9 cellular contexts compared by ENCODE assay signal in genomic region chr14:50037837-50038236, GRCh38.
DNase-seq lines count a peak whose midpoint lies in the region; ATAC-seq and TF ChIP-seq lines count a peak whose summit lies in the region.
"Had no signal": no experiment of that assay in that cellular context is flagged by ENCODE, and none has a peak within 500 bp of the region (broad histone marks: within the 10 kb centered on the region; RNA-seq: fewer than 3 reads in every experiment).

No MANE protein-coding gene starts in this region.

- H3K4me1 ChIP-seq in Panc1 (ENCODE audit: control insufficient read depth, insufficient read depth, low read length), result peaks cover 15% of the 10 kb centered on the region

- H3K27ac ChIP-seq in Panc1 (ENCODE audit: low read length), result peak overlapping the region; percentile 68

- BruUV-seq in Panc1 (replicated peaks; lab: Mats Ljungman, UMichigan), result no TSS peak

- no peaks in the 10 kb centered on the region for H3K27me3 ChIP-seq in Panc1 (ENCODE audit: control insufficient read depth, insufficient read depth, low read length)
- H3K27me3 ChIP-seq: MG63 had no signal

- no peaks in the 10 kb centered on the region for H3K9me3 ChIP-seq in Panc1 (ENCODE audit: control insufficient read depth, insufficient read depth, low read depth, low read length)
- H3K9me3 ChIP-seq: MG63 had no signal

- DNase-seq in activated CD8-positive, alpha-beta memory T cell treated with anti-CD3 and anti-CD28 coated beads, Interleukin-2, amount 50 U/mL, for 48 hours, result peak; percentile 59
- no peak for DNase-seq in activated CD8-positive, alpha-beta memory T cell treated with anti-CD3 and anti-CD28 coated beads for 24 hours
- DNase-seq in Panc1 (ENCODE audit: low read depth, low spot score) (no peak), germinal center (ENCODE audit: low spot score) (peak; percentile 16), superior temporal gyrus (ENCODE audit: extremely low spot score) (peak; percentile 31), OCI-M2 (lab: John Stamatoyannopoulos, UW; ENCODE audit: unreplicated experiment) (no peak)
- no peak for DNase-seq in stimulated activated CD4-positive, alpha-beta T cell treated with anti-CD3 and anti-CD28 coated beads, Interleukin-12 subunit alpha, Interleukin-12 subunit beta, amount 100 ng/mL, for 4 hours

- in situ Hi-C loops in Panc1 (cut with HindIII; ENCODE audit: low pct_unique_long_range_greater_than_20kb, low sequenced_read_pairs), result no loop called here

- H3K4me3 ChIP-seq in Panc1 (ENCODE audit: low read depth in 2 of 2, low read length in 2 of 2), result no peak overlapping the region
- H3K4me3 ChIP-seq: MG63 had no signal

- ATAC-seq in Panc1, result no peak
- no peak for ATAC-seq in HG03108 (IDR thresholded peaks at IDR 0.05; ENCODE audit: unreplicated experiment)

- no peaks in the 10 kb centered on the region for H3K36me3 ChIP-seq in Panc1 (ENCODE audit: control insufficient read depth, insufficient read depth, low read length)
- H3K36me3 ChIP-seq: MG63 had no signal

- intact Hi-C loops in Panc1 (cut with micrococcal nuclease; ENCODE audit: unreplicated experiment), result no loop called here

- no peak for TF ChIP-seq CTCF in Panc1 (IDR thresholded peaks at IDR 0.05)

- CTCF ChIA-PET in Panc1 (lab: Charles Lee), result interaction anchor here (1.7 kb wide), 1 partner anchor 14 kb away, joined by 4 read pairs; no protein-coding TSS in a partner anchor

- POLR2A ChIA-PET in Panc1 (lab: Charles Lee), result no interaction called here

Comparison
In these comparisons a context has a peak if more than half of its experiments do, and no peak if none do; other contexts are left out.
1. DNase-seq: peak in activated CD8-positive, alpha-beta memory T cell treated with anti-CD3 and anti-CD28 coated beads, Interleukin-2, amount 50 U/mL, for 48 hours (single experiment), germinal center (single experiment) and superior temporal gyrus (single experiment); none in activated CD8-positive, alpha-beta memory T cell treated with anti-CD3 and anti-CD28 coated beads for 24 hours (single experiment), Panc1 (single experiment), OCI-M2 (single experiment) and stimulated activated CD4-positive, alpha-beta T cell treated with anti-CD3 and anti-CD28 coated beads, Interleukin-12 subunit alpha, Interleukin-12 subunit beta, amount 100 ng/mL, for 4 hours (single experiment).